Comparison of ENCODE assay signal across 29 cellular contexts in genomic region chr2:120511546-120512320, GRCh38.
A peak's percentile ranks its signal among the peaks of the same experiment; 100 is the strongest.
DNase-seq lines count a peak whose midpoint lies in the region; TF ChIP-seq lines count a peak whose summit lies in the region.
"Had no signal": no experiment of that assay in that cellular context is flagged by ENCODE, and none has a peak within 500 bp of the region (broad histone marks: within the 10 kb centered on the region; RNA-seq: fewer than 3 reads in every experiment).

No MANE protein-coding gene starts in this region.

- peak; percentile 15 for DNase-seq in cardiac septum (ENCODE audit: low spot score)
- DNase-seq in right atrium auricular region (ENCODE audit: low spot score) = no peak
- DNase-seq in endodermal cell = peak; percentile 66
- DNase-seq in neural progenitor cell (ENCODE audit: low spot score) = peak; percentile 45
- DNase-seq in superior temporal gyrus (ENCODE audit: extremely low spot score) = peak; percentile 22
- no peak for DNase-seq in GF-D8 (lab: John Stamatoyannopoulos, UW)
- DNase-seq in middle frontal gyrus (ENCODE audit: extremely low spot score, low spot score) = no peak
- no peak for DNase-seq in NAMALWA (ENCODE audit: low spot score)
- DNase-seq: activated CD4-positive, alpha-beta T cell treated with anti-CD3 and anti-CD28 coated beads for 4 hours; activated effector memory CD4-positive, alpha-beta T cell treated with Interleukin-2 at 50 U/mL for 16 hours; activated T-cell treated with anti-CD3 and anti-CD28 coated beads for 4 hours; AML-193; CD8-positive, alpha-beta T cell; cerebellar nuclear complex; DMS 273 treated with DMSO at 0.1 percent for 48 hours; H9; IMR-90; NCI-H1048; NCI-H1694 treated with DMSO at 0.1 percent for 48 hours; NCI-H69; RPMI8226; stimulated activated CD4-positive, alpha-beta T cell treated with anti-CD3 and anti-CD28 coated beads, Interleukin-4, amount 100 ng/mL, for 24 hours had no signal

- H3K9me3 ChIP-seq in right atrium auricular region = no peaks in the 10 kb centered on the region
- no peaks in the 10 kb centered on the region for H3K9me3 ChIP-seq in endodermal cell (ENCODE audit: control insufficient read depth, low read length)
- H3K9me3 ChIP-seq in neural progenitor cell (ENCODE audit: low read depth) = no peaks in the 10 kb centered on the region
- H3K9me3 ChIP-seq: A549, ascending aorta, upper lobe of left lung had no signal

- H3F3A ChIP-seq in neural progenitor cell (ENCODE audit: low read depth) = no peaks in the 10 kb centered on the region

- H3K27me3 ChIP-seq in right atrium auricular region (no peaks in the 10 kb centered on the region), endodermal cell (ENCODE audit: control insufficient read depth, insufficient read depth, low read length, poor library complexity, severe bottlenecking) (peaks cover 32% of the 10 kb centered on the region), neural progenitor cell (peaks cover 54% of the 10 kb centered on the region)
- H3K27me3 ChIP-seq: ascending aorta, upper lobe of left lung had no signal

- H3K27me3 Mint-ChIP-seq in endodermal cell (ENCODE audit: insufficient read depth) = peaks cover 38% of the 10 kb centered on the region
- H3K27me3 Mint-ChIP-seq in neural progenitor cell (ENCODE audit: insufficient read depth, low read depth) = peaks cover 26% of the 10 kb centered on the region

- H3K4me3 ChIP-seq in right atrium auricular region = no peak overlapping the region
- H3K4me3 ChIP-seq in endodermal cell (ENCODE audit: low read length) = no peak overlapping the region
- no peak overlapping the region for H3K4me3 ChIP-seq in neural progenitor cell
- H3K4me3 ChIP-seq: A549, ascending aorta, SK-N-MC, upper lobe of left lung had no signal

- no peaks in the 10 kb centered on the region for H3K79me2 ChIP-seq in neural progenitor cell (ENCODE audit: low read depth)

- H3K4me1 ChIP-seq in right atrium auricular region (peaks cover 0 to 11% of the 10 kb centered on the region in 2 donors), endodermal cell (ENCODE audit: control insufficient read depth, insufficient read depth, low read length) (no peaks in the 10 kb centered on the region), neural progenitor cell (peaks cover 8% of the 10 kb centered on the region)
- H3K4me1 ChIP-seq: A549, upper lobe of left lung had no signal

- intact Hi-C loops in cardiac septum (cut with DNase I) = loop anchor here (5.0 kb wide), 1 partner anchor 166 kb away; no protein-coding TSS in a partner anchor

- peak overlapping the region; percentile 22 for H3K4me2 ChIP-seq in neural progenitor cell
- H3K4me2 ChIP-seq: A549 had no signal

- no peaks in the 10 kb centered on the region for H4K20me1 ChIP-seq in neural progenitor cell (ENCODE audit: low read depth)

- H3K27ac ChIP-seq in right atrium auricular region (no peak overlapping the region), endodermal cell (ENCODE audit: low read depth, low read length) (peak overlapping the region; percentile 98), neural progenitor cell (no peak overlapping the region)
- H3K27ac ChIP-seq: A549, ascending aorta, SK-N-MC, upper lobe of left lung had no signal

- H3K9me3 Mint-ChIP-seq in endodermal cell (no peaks in the 10 kb centered on the region), neural progenitor cell (no peaks in the 10 kb centered on the region)
- H3K9me3 Mint-ChIP-seq: CD8-positive, alpha-beta T cell; H9; stimulated activated effector memory CD8-positive, alpha-beta T cell treated with anti-CD3 and anti-CD28 coated beads, Interleukin-12 subunit alpha, Interleukin-12 subunit beta, amount 100 ng/mL, for 72 hours; T-helper 2 cell treated with Interferon-gamma antibody and Interleukin-4, amounts not matched to agents 5 μg/mL and 100 μg/mL, for 36 hours had no signal

- 56 to 73% methylated on average over 15 to 28 of the region's 28 CpGs for WGBS in endodermal cell (ENCODE audit: insufficient coverage in 1 of 2, insufficient read length in 1 of 2), 2 experiments

- no peak overlapping the region for H3K9ac ChIP-seq in endodermal cell (ENCODE audit: extremely low read depth, low read length, poor library complexity, severe bottlenecking)
- no peak overlapping the region for H3K9ac ChIP-seq in neural progenitor cell

- no peak for TF ChIP-seq CTCF in right atrium auricular region (IDR thresholded peaks at IDR 0.05)
- TF ChIP-seq CTCF in endodermal cell (conservative IDR thresholded peaks at IDR 0.05) = no peak
- TF ChIP-seq CTCF in neural progenitor cell (IDR thresholded peaks at IDR 0.05) = no peak

- H3K36me3 ChIP-seq in right atrium auricular region = no peaks in the 10 kb centered on the region
- H3K36me3 ChIP-seq in endodermal cell (ENCODE audit: control insufficient read depth, insufficient read depth, low read length) = no peaks in the 10 kb centered on the region
- H3K36me3 ChIP-seq in neural progenitor cell = no peaks in the 10 kb centered on the region
- H3K36me3 ChIP-seq: ascending aorta, upper lobe of left lung had no signal

- H3K36me3 Mint-ChIP-seq in endodermal cell (ENCODE audit: low read depth) (no peaks in the 10 kb centered on the region), neural progenitor cell (no peaks in the 10 kb centered on the region)
- H3K36me3 Mint-ChIP-seq: activated naive CD8-positive, alpha-beta T cell; CD8-positive, alpha-beta T cell; stimulated activated effector memory CD8-positive, alpha-beta T cell treated with anti-CD3 and anti-CD28 coated beads, Interleukin-12 subunit alpha, Interleukin-12 subunit beta, amount 100 ng/mL, for 72 hours had no signal

- H3K4me3 Mint-ChIP-seq in endodermal cell (no peak overlapping the region), neural progenitor cell (peak overlapping the region; percentile 67)
- H3K4me3 Mint-ChIP-seq: activated naive CD8-positive, alpha-beta T cell; CD8-positive, alpha-beta T cell; H9; stimulated activated effector memory CD8-positive, alpha-beta T cell treated with anti-CD3 and anti-CD28 coated beads, Interleukin-12 subunit alpha, Interleukin-12 subunit beta, amount 100 ng/mL, for 72 hours; T-helper 2 cell treated with Interferon-gamma antibody and Interleukin-4, amounts not matched to agents 5 μg/mL and 100 μg/mL, for 36 hours had no signal

- H3K4me1 Mint-ChIP-seq in endodermal cell = peaks cover 8% of the 10 kb centered on the region
- peaks cover 54% of the 10 kb centered on the region for H3K4me1 Mint-ChIP-seq in neural progenitor cell

- H3K27ac Mint-ChIP-seq in endodermal cell (no peak overlapping the region), neural progenitor cell (peak overlapping the region; percentile 92)
- H3K27ac Mint-ChIP-seq: activated naive CD8-positive, alpha-beta T cell; CD8-positive, alpha-beta T cell; H9; stimulated activated effector memory CD8-positive, alpha-beta T cell treated with anti-CD3 and anti-CD28 coated beads, Interleukin-12 subunit alpha, Interleukin-12 subunit beta, amount 100 ng/mL, for 72 hours; T-helper 2 cell treated with Interferon-gamma antibody and Interleukin-4, amounts not matched to agents 5 μg/mL and 100 μg/mL, for 36 hours had no signal

- no peak overlapping the region for H2AFZ ChIP-seq in neural progenitor cell (replicated peaks)

Comparison
In these comparisons a context has a peak if more than half of its experiments do, and no peak if none do; other contexts are left out.
1. DNase-seq: peak in cardiac septum (single experiment), endodermal cell (single experiment), neural progenitor cell (single experiment) and superior temporal gyrus (single experiment); none in right atrium auricular region (single experiment), GF-D8 (single experiment), middle frontal gyrus (single experiment) and NAMALWA (single experiment).